9 cellular contexts compared by ENCODE assay signal in genomic region chr12:70686907-70687306, GRCh38. TPM values are rescaled to one million over a fixed set of nuclear protein-coding genes. Genes with fewer than 3 reads are reported as not detected.
"Had no signal": no experiment of that assay in that cellular context is flagged by ENCODE, and none has a peak within 500 bp of the region (broad histone marks: within the 10 kb centered on the region; RNA-seq: fewer than 3 reads in every experiment).

No MANE protein-coding gene starts in this region.

- H3K4me3 ChIP-seq: GM12878 had no signal

- DNase-seq: GDM1, GF-D8 had no signal

- ATAC-seq: GM12878 had no signal

- FAIRE-seq: G401.6, GM12878, GM12891, GM12892, GM18507, GM19239 had no signal

RNA-seq across cellular contexts. Expression of gene PTPRB, which starts 49.7 kb away (rescaled TPM):
- total RNA-seq: G401 had no signal
